Comparison of ENCODE assay signal across 12 cellular contexts in genomic region chr20:46378390-46379009, GRCh38.
"Had no signal": no experiment of that assay in that cellular context is flagged by ENCODE, and none has a peak within 500 bp of the region (broad histone marks: within the 10 kb centered on the region; RNA-seq: fewer than 3 reads in every experiment).

No MANE protein-coding gene starts in this region.

- H3K27me3 ChIP-seq: ascending aorta, cardiac muscle cell, neural progenitor cell, ovary had no signal

- H3K27ac ChIP-seq: ascending aorta, cardiac muscle cell, neural progenitor cell, ovary, VCaP had no signal

- H3K9me3 ChIP-seq: ascending aorta, ovary had no signal

- H3K4me1 Mint-ChIP-seq: activated naive CD8-positive, alpha-beta T cell treated with anti-CD3 and anti-CD28 coated beads for 36 hours had no signal

- DNase-seq: activated CD4-positive, alpha-beta T cell treated with anti-CD3 and anti-CD28 coated beads for 4 hours; activated CD8-positive, alpha-beta memory T cell treated with anti-CD3 and anti-CD28 coated beads, Interleukin-2, amount 50 U/mL, for 48 hours; activated CD8-positive, alpha-beta T cell treated with anti-CD3 and anti-CD28 coated beads, Interleukin-2, amount 10 ng/mL, durations not matched to agents 7 days and 5 days; activated naive CD8-positive, alpha-beta T cell treated with anti-CD3 and anti-CD28 coated beads for 36 hours; kidney glomerular epithelial cell; ovary; stimulated activated naive B cell treated with anti-CD40 and anti-IgM and Interleukin-4, amounts not matched to agents 10 μg/mL and 1 μg/mL and 100 μg/mL, for 72 hours; T1000 had no signal

- ATAC-seq: activated CD8-positive, alpha-beta T cell treated with anti-CD3 and anti-CD28 coated beads, Interleukin-2, amount 10 ng/mL, durations not matched to agents 7 days and 5 days; stimulated activated naive B cell treated with anti-CD40 and anti-IgM and Interleukin-4, amounts not matched to agents 10 μg/mL and 1 μg/mL and 100 μg/mL, for 72 hours had no signal

- H3K9me3 Mint-ChIP-seq: activated naive CD8-positive, alpha-beta T cell treated with anti-CD3 and anti-CD28 coated beads for 36 hours; neural progenitor cell; stimulated activated naive B cell treated with anti-CD40 and anti-IgM and Interleukin-4, amounts not matched to agents 10 μg/mL and 1 μg/mL and 100 μg/mL, for 72 hours had no signal

- H2AFZ ChIP-seq: neural progenitor cell had no signal

- H3K4me3 Mint-ChIP-seq: activated CD8-positive, alpha-beta T cell treated with anti-CD3 and anti-CD28 coated beads, Interleukin-2, amount 10 ng/mL, durations not matched to agents 7 days and 5 days; activated naive CD8-positive, alpha-beta T cell treated with anti-CD3 and anti-CD28 coated beads for 36 hours; neural progenitor cell; stimulated activated naive B cell treated with anti-CD40 and anti-IgM and Interleukin-4, amounts not matched to agents 10 μg/mL and 1 μg/mL and 100 μg/mL, for 72 hours had no signal

- H3K4me3 ChIP-seq: ascending aorta, cardiac muscle cell, neural progenitor cell, ovary had no signal

- H3K27me3 Mint-ChIP-seq: activated naive CD8-positive, alpha-beta T cell treated with anti-CD3 and anti-CD28 coated beads for 36 hours; stimulated activated naive B cell treated with anti-CD40 and anti-IgM and Interleukin-4, amounts not matched to agents 10 μg/mL and 1 μg/mL and 100 μg/mL, for 72 hours had no signal

- H3K27ac Mint-ChIP-seq: activated naive CD8-positive, alpha-beta T cell treated with anti-CD3 and anti-CD28 coated beads for 36 hours; neural progenitor cell; stimulated activated naive B cell treated with anti-CD40 and anti-IgM and Interleukin-4, amounts not matched to agents 10 μg/mL and 1 μg/mL and 100 μg/mL, for 72 hours had no signal

- H3K4me2 ChIP-seq: neural progenitor cell had no signal

- H3K4me1 ChIP-seq: ascending aorta, neural progenitor cell had no signal

- H3K9ac ChIP-seq: neural progenitor cell had no signal

- H3K36me3 ChIP-seq: ovary had no signal
